Comparison of ENCODE assay signal across 21 cellular contexts in genomic region chr14:62645649-62646048, GRCh38.
A peak's percentile ranks its signal among the peaks of the same experiment; 100 is the strongest.
DNase-seq lines count a peak whose midpoint lies in the region; ATAC-seq, FAIRE-seq and TF ChIP-seq lines count a peak whose summit lies in the region.
"Had no signal": no experiment of that assay in that cellular context is flagged by ENCODE, and none has a peak within 500 bp of the region (broad histone marks: within the 10 kb centered on the region; RNA-seq: fewer than 3 reads in every experiment).

No MANE protein-coding gene starts in this region.

- no peaks in the 10 kb centered on the region for H3K36me3 ChIP-seq in astrocyte (ENCODE audit: insufficient read depth, low read length)

- H3K4me3 Mint-ChIP-seq in astrocyte (ENCODE audit: unreplicated experiment), result no peak overlapping the region
- H3K4me3 Mint-ChIP-seq: CD14-positive monocyte, HFFc6 had no signal

- no peak for TF ChIP-seq CTCF in AG04450 (IDR thresholded peaks at IDR 0.05; ENCODE audit: low read depth, low read length)
- no peak for TF ChIP-seq CTCF in astrocyte (IDR thresholded peaks at IDR 0.05; ENCODE audit: insufficient read depth, low read depth, low read length)

- no peak overlapping the region for H2AFZ ChIP-seq in astrocyte (ENCODE audit: low read depth, low read length)

- H3K27me3 ChIP-seq in AG04450 (ENCODE audit: control insufficient read depth, insufficient read depth, low read length) (no peaks in the 10 kb centered on the region), astrocyte (ENCODE audit: insufficient read depth, low read length) (no peaks in the 10 kb centered on the region)

- CTCF ChIA-PET in AG04450 (lab: Charles Lee), result no interaction called here

- no peaks in the 10 kb centered on the region for H3K36me3 Mint-ChIP-seq in astrocyte (ENCODE audit: low read depth, unreplicated experiment)
- H3K36me3 Mint-ChIP-seq: CD14-positive monocyte had no signal

- no peaks in the 10 kb centered on the region for H3K9me3 Mint-ChIP-seq in astrocyte (ENCODE audit: unreplicated experiment)

- peak; percentile 92 for FAIRE-seq in HTR-8/SVneo (lab: Jason Lieb, UNC)
- FAIRE-seq in astrocyte (lab: Jason Lieb, UNC), result no peak
- FAIRE-seq: A204.1, GM12892, H1 had no signal

- H3K27ac ChIP-seq in AG04450 (ENCODE audit: low read depth, low read length), result no peak overlapping the region
- no peak overlapping the region for H3K27ac ChIP-seq in astrocyte (ENCODE audit: low read depth, low read length)

- no peak overlapping the region for H3K27ac Mint-ChIP-seq in astrocyte (ENCODE audit: unreplicated experiment)
- H3K27ac Mint-ChIP-seq: CD14-positive monocyte, HFFc6 had no signal

- no peaks in the 10 kb centered on the region for H3K4me1 Mint-ChIP-seq in astrocyte (ENCODE audit: low read depth, unreplicated experiment)
- H3K4me1 Mint-ChIP-seq: CD14-positive monocyte had no signal

- H3K4me2 ChIP-seq in astrocyte (ENCODE audit: low read length), result peak overlapping the region; percentile 23

- peak; percentile 39 for DNase-seq in AG04450 (ENCODE audit: low read depth, low spot score)
- DNase-seq in HTR-8/SVneo (ENCODE audit: insufficient read length, low spot score), result no peak
- peak; percentile 79 for DNase-seq in astrocyte (ENCODE audit: low read depth)
- peak; percentile 34 for DNase-seq in iris pigment epithelial cell (ENCODE audit: low read depth)
- no peak for DNase-seq in COR-L47 (lab: John Stamatoyannopoulos, UW)
- DNase-seq in NCI-H1105 (lab: John Stamatoyannopoulos, UW), result no peak
- DNase-seq in DMS53 treated with DMSO at 0.1 percent for 48 hours (lab: John Stamatoyannopoulos, UW; ENCODE audit: unreplicated experiment), result no peak
- DNase-seq: DMS79, HFFc6, Karpas-422, NCI-H1105 treated with DMSO at 0.1 percent for 48 hours, NCI-H187, NCI-H446 treated with DMSO at 0.1 percent for 48 hours, NCI-H748 treated with DMSO at 0.1 percent for 48 hours, OCI-M1, RPMI8226 had no signal

- no peaks in the 10 kb centered on the region for H4K20me1 ChIP-seq in astrocyte (ENCODE audit: insufficient read depth, low read length)

- H3K9me3 ChIP-seq in AG04450 (ENCODE audit: control insufficient read depth, insufficient read depth, low read length) (no peaks in the 10 kb centered on the region), astrocyte (ENCODE audit: insufficient read depth, low read depth, low read length) (no peaks in the 10 kb centered on the region)

- no peak for ATAC-seq in HG02884 (IDR thresholded peaks at IDR 0.05; ENCODE audit: unreplicated experiment)

- H3K4me3 ChIP-seq in AG04450 (ENCODE audit: low read depth, low read length) (no peak overlapping the region), astrocyte (ENCODE audit: insufficient read depth, low read depth, low read length) (no peak overlapping the region)

- H3K79me2 ChIP-seq in astrocyte (ENCODE audit: insufficient read depth, low read length), result no peaks in the 10 kb centered on the region

- no peaks in the 10 kb centered on the region for H3K4me1 ChIP-seq in astrocyte (ENCODE audit: insufficient read depth, low read length)

- no peak overlapping the region for H3K9ac ChIP-seq in astrocyte (ENCODE audit: low read length)

- POLR2A ChIA-PET in AG04450 (lab: Yijun Ruan, JAX), result no interaction called here

- no peaks in the 10 kb centered on the region for H3K27me3 Mint-ChIP-seq in astrocyte (ENCODE audit: low read depth, unreplicated experiment)

Comparison
In these comparisons a context has a peak if more than half of its experiments do, and no peak if none do; other contexts are left out.
1. DNase-seq: peak in AG04450 (single experiment), astrocyte (single experiment) and iris pigment epithelial cell (single experiment); none in HTR-8/SVneo (single experiment), COR-L47 (single experiment), NCI-H1105 (single experiment) and DMS53 treated with DMSO at 0.1 percent for 48 hours (single experiment).